7 cellular contexts compared by ENCODE assay signal in the genomic region with DNA sequence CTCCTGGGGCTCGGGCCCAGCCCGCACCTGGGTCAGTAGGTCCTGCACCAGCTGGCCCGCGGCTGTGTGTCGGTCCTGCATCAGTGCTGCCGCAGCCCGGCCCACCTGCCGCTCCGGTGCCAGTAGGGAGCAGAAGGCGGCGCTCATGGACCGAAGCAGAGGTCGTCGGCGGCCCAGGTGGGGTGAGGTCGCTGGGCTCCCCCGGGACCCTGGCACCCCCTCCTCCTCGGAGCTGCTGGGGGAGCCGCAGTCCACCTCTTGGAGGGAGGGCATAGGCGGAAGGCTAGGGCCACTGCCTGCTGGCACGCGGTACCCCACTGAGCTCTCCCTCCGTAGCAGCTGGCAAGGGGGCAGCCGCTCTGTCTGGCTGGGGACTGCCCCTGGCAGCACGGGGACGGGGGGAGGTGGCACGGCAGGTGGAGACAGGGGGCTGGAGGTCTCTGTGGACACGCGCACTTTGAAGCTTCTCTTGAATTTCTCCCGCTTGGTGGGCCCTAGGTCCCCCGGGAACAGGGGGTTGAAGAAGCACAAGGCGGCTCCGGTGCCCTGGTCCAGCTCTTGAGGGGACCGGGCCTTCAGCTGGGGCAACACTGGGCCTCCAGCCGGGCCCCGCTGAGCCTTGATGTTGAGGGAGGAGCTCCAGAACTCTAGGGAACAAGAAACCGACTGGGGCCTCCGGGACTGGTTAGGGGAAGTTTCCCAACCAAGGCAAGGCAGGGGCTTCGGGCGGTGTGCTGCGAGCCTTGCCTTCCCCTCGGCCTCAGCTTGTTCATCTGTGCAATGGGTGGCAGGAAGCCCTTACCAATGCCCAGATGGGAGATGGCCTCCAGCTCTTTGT.
DNase-seq lines count a peak whose midpoint lies in the region; ATAC-seq lines count a peak whose summit lies in the region.
"Had no signal": no experiment of that assay in that cellular context is flagged by ENCODE, and none has a peak within 500 bp of the region (broad histone marks: within the 10 kb centered on the region; RNA-seq: fewer than 3 reads in every experiment).

No MANE protein-coding gene starts in this region.

- H3K9me3 ChIP-seq in BLaER1 treated with 17β-estradiol and CSF1 and Interleukin-3, amounts not matched to agents 10 nM and 100 nM (replicated peaks in 1 of 11) = no peaks in the 10 kb centered on the region
- H3K9me3 ChIP-seq: ovary had no signal

- peaks cover 0 to 75% (median 24%) of the 10 kb centered on the region in 11 experiments; a peak in 18 of 22 replicates for H4K20me1 ChIP-seq in BLaER1 treated with 17β-estradiol and CSF1 and Interleukin-3, amounts not matched to agents 10 nM and 100 nM

- H3K27me3 ChIP-seq in BLaER1 treated with 17β-estradiol and CSF1 and Interleukin-3, amounts not matched to agents 10 nM and 100 nM = peaks cover 0 to 8% (median 0%) of the 10 kb centered on the region in 11 experiments; a peak in 3 of 22 replicates
- H3K27me3 ChIP-seq: ovary had no signal

- peak overlapping the region in 10 of 11 experiments; percentile 60 to 83 (median 75); a peak in 20 of 22 replicates for H3K27ac ChIP-seq in BLaER1 treated with 17β-estradiol and CSF1 and Interleukin-3, amounts not matched to agents 10 nM and 100 nM
- H3K27ac ChIP-seq: ovary had no signal

- DNase-seq in SKM-1 (lab: John Stamatoyannopoulos, UW; ENCODE audit: unreplicated experiment) = peak; percentile 53
- peak; percentile 48 for DNase-seq in islet precursor cell
- DNase-seq in activated effector memory CD4-positive, alpha-beta T cell treated with anti-CD3 and anti-CD28 coated beads, Interleukin-2, amount 50 U/mL, for 16 hours = no peak
- no peak for DNase-seq in NAMALWA (ENCODE audit: low spot score)

- ATAC-seq in GM21390 (IDR thresholded peaks at IDR 0.05; ENCODE audit: unreplicated experiment) = no peak

- H3K36me3 ChIP-seq in BLaER1 treated with 17β-estradiol and CSF1 and Interleukin-3, amounts not matched to agents 10 nM and 100 nM = peaks cover 22 to 56% (median 29%) of the 10 kb centered on the region in 11 experiments
- H3K36me3 ChIP-seq: ovary had no signal

- H3K4me3 ChIP-seq in BLaER1 treated with 17β-estradiol and CSF1 and Interleukin-3, amounts not matched to agents 10 nM and 100 nM = peak overlapping the region; percentile 8 to 85 (median 64); a peak in 18 of 20 replicates

- H3K9ac ChIP-seq in BLaER1 treated with 17β-estradiol and CSF1 and Interleukin-3, amounts not matched to agents 10 nM and 100 nM = peak overlapping the region; percentile 60 to 85 (median 75)

- peaks cover 42 to 94% (median 74%) of the 10 kb centered on the region in 10 experiments for H3K4me1 ChIP-seq in BLaER1 treated with 17β-estradiol and CSF1 and Interleukin-3, amounts not matched to agents 10 nM and 100 nM

- peak overlapping the region; percentile 94 to 100 (median 98) for H3K4me2 ChIP-seq in BLaER1 treated with 17β-estradiol and CSF1 and Interleukin-3, amounts not matched to agents 10 nM and 100 nM

Comparison
In these comparisons a context has a peak if more than half of its experiments do, and no peak if none do; other contexts are left out.
1. DNase-seq: peak in SKM-1 (single experiment) and islet precursor cell (single experiment); none in activated effector memory CD4-positive, alpha-beta T cell treated with anti-CD3 and anti-CD28 coated beads, Interleukin-2, amount 50 U/mL, for 16 hours (single experiment) and NAMALWA (single experiment).